ENCODE assay signal across 30 cellular contexts in the genomic region with DNA sequence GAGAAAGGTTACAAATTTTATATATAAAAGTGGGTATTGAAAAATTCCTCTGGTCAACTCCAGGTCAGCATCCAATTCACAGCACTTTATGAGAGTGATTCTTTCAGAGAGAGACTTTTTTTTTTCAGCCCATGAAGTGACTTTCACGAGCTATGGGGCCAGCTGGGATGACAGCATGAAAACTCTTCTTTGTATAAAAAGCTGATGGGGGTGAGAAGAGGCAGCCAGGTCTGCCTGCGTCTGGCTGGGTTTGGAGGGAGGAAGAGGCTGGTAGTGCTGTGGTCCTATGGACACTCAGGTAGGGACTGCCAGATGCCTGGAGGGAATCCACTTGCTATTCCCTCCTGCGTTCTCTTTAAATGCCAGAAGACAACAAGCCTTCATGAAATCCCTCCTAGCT.
"Had no signal": no experiment of that assay in that cellular context is flagged by ENCODE, and none has a peak within 500 bp of the region (broad histone marks: within the 10 kb centered on the region; RNA-seq: fewer than 3 reads in every experiment).

No MANE protein-coding gene starts in this region.

- H3K4me1 ChIP-seq: SJSA1 had no signal

- H3K9me3 Mint-ChIP-seq: activated CD4-positive, alpha-beta T cell treated with anti-CD3 and anti-CD28 coated beads, Interleukin-2, amount 10 ng/mL, durations not matched to agents 24 days and 14 days; activated CD8-positive, alpha-beta T cell treated with anti-CD3 and anti-CD28 coated beads for 36 hours; activated naive CD8-positive, alpha-beta T cell treated with anti-CD3 and anti-CD28 coated beads for 36 hours; activated T-helper 17 cell treated with anti-CD3 and anti-CD28 coated beads, Interleukin-2, amount 50 U/mL, for 72 hours; T-helper 1 cell treated with Interleukin-12 subunit alpha and Interleukin-12 subunit beta and Interleukin-4 antibody, amounts not matched to agents 30 μg/mL and 1 μg/mL, for 36 hours; T-helper 2 cell treated with Interferon-gamma antibody and Interleukin-4, amounts not matched to agents 5 μg/mL and 100 μg/mL, for 36 hours had no signal

- H3K9me2 ChIP-seq: SK-N-SH had no signal

- H3K36me3 ChIP-seq: brain microvascular endothelial cell, MG63, SJSA1 had no signal

- H3K27ac Mint-ChIP-seq: activated CD4-positive, alpha-beta T cell treated with anti-CD3 and anti-CD28 coated beads, Interleukin-2, amount 10 ng/mL, durations not matched to agents 24 days and 14 days; activated CD8-positive, alpha-beta T cell treated with anti-CD3 and anti-CD28 coated beads for 36 hours; activated naive CD8-positive, alpha-beta T cell treated with anti-CD3 and anti-CD28 coated beads for 36 hours; activated T-cell treated with anti-CD3 and anti-CD28 coated beads, Interleukin-2, amount 50 U/mL, for 72 hours; activated T-helper 17 cell treated with anti-CD3 and anti-CD28 coated beads, Interleukin-2, amount 50 U/mL, for 72 hours; T-helper 1 cell treated with Interleukin-12 subunit alpha and Interleukin-12 subunit beta and Interleukin-4 antibody, amounts not matched to agents 30 μg/mL and 1 μg/mL, for 36 hours; T-helper 2 cell treated with Interferon-gamma antibody and Interleukin-4, amounts not matched to agents 5 μg/mL and 100 μg/mL, for 36 hours had no signal

- H3K4me3 ChIP-seq: MG63, SJSA1 had no signal

- H3K4me1 Mint-ChIP-seq: activated CD4-positive, alpha-beta T cell treated with anti-CD3 and anti-CD28 coated beads, Interleukin-2, amount 10 ng/mL, durations not matched to agents 24 days and 14 days had no signal

- ATAC-seq: activated CD8-positive, alpha-beta T cell treated with anti-CD3 and anti-CD28 coated beads for 36 hours; activated T-cell treated with anti-CD3 and anti-CD28 coated beads, Interleukin-2, amount 50 U/mL, for 72 hours; activated T-helper 17 cell treated with anti-CD3 and anti-CD28 coated beads, Interleukin-2, amount 50 U/mL, for 72 hours; Panc1 had no signal

- H3K27me3 Mint-ChIP-seq: activated CD4-positive, alpha-beta T cell treated with anti-CD3 and anti-CD28 coated beads, Interleukin-2, amount 10 ng/mL, durations not matched to agents 24 days and 14 days had no signal

- H3K4me2 ChIP-seq: SK-N-SH had no signal

- H3K27me3 ChIP-seq: brain microvascular endothelial cell, MG63, SJSA1 had no signal

- DNase-seq: activated CD4-positive, alpha-beta T cell treated with anti-CD3 and anti-CD28 coated beads, Interleukin-2, amount 10 ng/mL, durations not matched to agents 24 days and 14 days; activated CD4-positive, alpha-beta T cell treated with anti-CD3 and anti-CD28 coated beads, Interleukin-2, amount 50 U/mL, for 4 hours; activated CD8-positive, alpha-beta T cell treated with anti-CD3 and anti-CD28 coated beads for 36 hours; activated effector memory CD4-positive, alpha-beta T cell treated with anti-CD3 and anti-CD28 coated beads, Interleukin-2, amount 50 U/mL, for 16 hours; activated naive CD4-positive, alpha-beta T cell; activated naive CD4-positive, alpha-beta T cell treated with anti-CD3 and anti-CD28 coated beads, Interleukin-2, amount 50 U/mL, for 16 hours; activated naive CD8-positive, alpha-beta T cell treated with anti-CD3 and anti-CD28 coated beads for 36 hours; activated T-cell treated with anti-CD3 and anti-CD28 coated beads, Interleukin-2, amount 50 U/mL, for 1 hour; activated T-cell treated with anti-CD3 and anti-CD28 coated beads, Interleukin-2, amount 50 U/mL, for 72 hours; amniotic stem cell; aorta; brain microvascular endothelial cell; Kasumi-1; KBM-7; MG63; NCI-H1048; NCI-H1105 treated with DMSO at 0.1 percent for 48 hours; NCI-H1436; NCI-H1694; NCI-H2029; NCI-H345; NCI-H524 treated with DMSO at 0.1 percent for 48 hours; RPMI8226; SHP77 treated with DMSO at 0.1 percent for 48 hours; SK-N-SH had no signal

- H3K36me3 Mint-ChIP-seq: activated naive CD8-positive, alpha-beta T cell treated with anti-CD3 and anti-CD28 coated beads for 36 hours had no signal

- H3K27ac ChIP-seq: brain microvascular endothelial cell, SJSA1 had no signal

- H3K4me3 Mint-ChIP-seq: activated CD4-positive, alpha-beta T cell treated with anti-CD3 and anti-CD28 coated beads, Interleukin-2, amount 10 ng/mL, durations not matched to agents 24 days and 14 days; activated CD8-positive, alpha-beta T cell treated with anti-CD3 and anti-CD28 coated beads for 36 hours; activated naive CD8-positive, alpha-beta T cell treated with anti-CD3 and anti-CD28 coated beads for 36 hours; activated T-cell treated with anti-CD3 and anti-CD28 coated beads, Interleukin-2, amount 50 U/mL, for 72 hours; activated T-helper 17 cell treated with anti-CD3 and anti-CD28 coated beads, Interleukin-2, amount 50 U/mL, for 72 hours; T-helper 1 cell treated with Interleukin-12 subunit alpha and Interleukin-12 subunit beta and Interleukin-4 antibody, amounts not matched to agents 30 μg/mL and 1 μg/mL, for 36 hours; T-helper 2 cell treated with Interferon-gamma antibody and Interleukin-4, amounts not matched to agents 5 μg/mL and 100 μg/mL, for 36 hours had no signal
